In genomic region chr2:130727286-130727924, GRCh38 we compare ENCODE assay signal across 8 cellular contexts.
DNase-seq lines count a peak whose midpoint lies in the region; ATAC-seq and TF ChIP-seq lines count a peak whose summit lies in the region.

No MANE protein-coding gene starts in this region.

- H3K27me3 Mint-ChIP-seq in nephron (ENCODE audit: low read depth) = peaks cover 23% of the 10 kb centered on the region

- H3K4me3 Mint-ChIP-seq in nephron = peak overlapping the region; percentile 78 to 81 (median 81)

- H3K9me3 Mint-ChIP-seq in nephron = peaks cover 3% of the 10 kb centered on the region

- no peaks in the 10 kb centered on the region for H3K4me1 Mint-ChIP-seq in nephron

- no peaks in the 10 kb centered on the region for H3K36me3 Mint-ChIP-seq in nephron (ENCODE audit: low read depth)

- DNase-seq in AG08395 (ENCODE audit: low spot score) (peak; percentile 62), NOMO-1 treated with DMSO at 0.1 percent for 48 hours (lab: John Stamatoyannopoulos, UW; ENCODE audit: unreplicated experiment) (peak; percentile 56), fibroblast of peridontal ligament (ENCODE audit: extremely low read depth) (peak; percentile 8)
- peak; percentile 95 to 96 for DNase-seq in activated T-cell treated with anti-CD3 and anti-CD28 coated beads, Interleukin-2, amount 50 U/mL, for 48 hours
- peak; percentile 76 to 89 (median 84) for DNase-seq in stimulated activated naive CD4-positive, alpha-beta T cell (lab: John Stamatoyannopoulos, UW)

- ATAC-seq in GM18909 (IDR thresholded peaks at IDR 0.05; ENCODE audit: poor library complexity, unreplicated experiment) (peak; percentile 94), HG03196 (IDR thresholded peaks at IDR 0.05; ENCODE audit: unreplicated experiment) (peak; percentile 89)

- peak overlapping the region in 1 of 3 experiments; percentile 56 for H3K27ac Mint-ChIP-seq in nephron

- TF ChIP-seq CTCF in nephron (IDR thresholded peaks at IDR 0.05; ENCODE audit: unreplicated experiment in 3 of 3) = no peak

Comparison
In these comparisons a context has a peak if more than half of its experiments do, and no peak if none do; other contexts are left out.
1. Peak in every context shown above with its lines: DNase-seq and ATAC-seq.
2. DNase-seq: peak in every context shown above with its lines; median percentile 96 in activated T-cell treated with anti-CD3 and anti-CD28 coated beads, Interleukin-2, amount 50 U/mL, for 48 hours; 84 in stimulated activated naive CD4-positive, alpha-beta T cell; 62 in AG08395; 56 in NOMO-1 treated with DMSO at 0.1 percent for 48 hours; 8 in fibroblast of peridontal ligament.